Comparison of ENCODE assay signal across 22 cellular contexts in the genomic region with DNA sequence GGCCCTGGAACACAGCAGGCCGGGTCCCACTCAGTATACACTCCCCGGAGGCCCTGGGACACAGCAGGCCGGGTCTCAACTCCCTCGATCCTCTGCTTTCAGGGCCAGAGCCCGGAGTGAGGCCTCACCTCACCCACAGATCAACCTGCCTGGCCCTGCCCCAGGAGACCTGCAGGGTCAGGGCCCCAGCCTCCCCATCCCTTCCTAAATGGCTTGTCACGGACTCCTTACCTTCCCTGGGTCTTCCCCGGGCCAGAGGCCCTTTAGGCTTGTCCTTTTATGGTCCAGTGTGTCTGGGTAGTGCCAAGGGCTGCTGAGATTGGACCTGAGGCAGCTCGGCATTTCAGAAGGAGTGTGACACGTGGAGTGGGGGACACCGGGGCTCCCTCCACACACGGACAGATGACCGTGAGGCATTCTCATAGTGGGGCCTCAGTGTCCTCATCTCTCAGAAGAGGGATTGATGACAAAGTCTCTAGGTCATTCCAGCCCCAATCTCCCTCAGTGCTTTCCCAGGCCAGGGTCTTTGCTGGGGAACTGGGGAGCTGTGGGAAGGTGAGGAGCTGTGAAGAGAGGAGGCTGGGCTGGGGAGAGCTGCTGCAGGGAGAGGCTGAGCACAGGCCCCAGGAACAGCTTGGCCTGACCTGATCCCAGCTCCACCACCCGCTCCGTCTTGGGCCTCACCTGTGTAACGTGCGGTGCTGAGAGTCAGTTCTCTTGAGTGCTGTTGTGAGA. TPM values are rescaled to one million over a fixed set of nuclear protein-coding genes. Genes with fewer than 3 reads are reported as not detected.
A peak's percentile ranks its signal among the peaks of the same experiment; 100 is the strongest.
DNase-seq lines count a peak whose midpoint lies in the region; TF ChIP-seq lines count a peak whose summit lies in the region.
"Had no signal": no experiment of that assay in that cellular context is flagged by ENCODE, and none has a peak within 500 bp of the region (broad histone marks: within the 10 kb centered on the region; RNA-seq: fewer than 3 reads in every experiment).

No MANE protein-coding gene starts in this region.

- DNase-seq in GM10248 (ENCODE audit: extremely low spot score) (peak; percentile 12), Peyer's patch (peak in 2 of 3 donors; percentile 21 to 22), islet precursor cell (peak; percentile 51), progenitor cell of endocrine pancreas (ENCODE audit: low spot score, unreplicated experiment) (no peak), posterior vena cava (ENCODE audit: low spot score) (no peak), T-helper 2 cell (no peak), HAP-1 (ENCODE audit: low spot score in 2 of 2) (no peak)
- DNase-seq in stimulated activated CD4-positive, alpha-beta T cell treated with anti-CD3 and anti-CD28 coated beads, Interleukin-4, amount 100 ng/mL, for 4 hours, result no peak
- DNase-seq: BE2C; Calu3; Kasumi-1; MV-4-11; NCI-H1105; NCI-H146; NCI-H1930; NCI-H2107; NCI-H524 treated with DMSO at 0.1 percent for 48 hours; NCI-H82; NK-92 treated with Interleukin-12 subunit alpha and Interleukin-12 subunit beta, amount 100 ng/mL, for 24 hours; PC-3 had no signal

- CTCF ChIA-PET in GM10248 (lab: Yijun Ruan, JAX), result no interaction called here

- H3K9me3 Mint-ChIP-seq in progenitor cell of endocrine pancreas (ENCODE audit: low read depth), result no peaks in the 10 kb centered on the region

- no peak for TF ChIP-seq POLR2A in Peyer's patch (IDR thresholded peaks at IDR 0.05)

- POLR2A ChIA-PET in GM10248 (lab: Yijun Ruan, JAX), result no interaction called here

- H3K4me3 ChIP-seq in Peyer's patch (no peak overlapping the region), HAP-1 (no peak overlapping the region)
- H3K4me3 ChIP-seq: K562 had no signal

- H3K27me3 Mint-ChIP-seq in progenitor cell of endocrine pancreas, result peaks cover 17% of the 10 kb centered on the region

- intact Hi-C loops in posterior vena cava (cut with DNase I), result no loop called here

- H3K4me3 Mint-ChIP-seq in progenitor cell of endocrine pancreas (ENCODE audit: low read depth), result no peak overlapping the region

- no peaks in the 10 kb centered on the region for H3K4me1 ChIP-seq in Peyer's patch
- no peaks in the 10 kb centered on the region for H3K4me1 ChIP-seq in HAP-1
- H3K4me1 ChIP-seq: BE2C had no signal

- no peaks in the 10 kb centered on the region for H3K36me3 ChIP-seq in Peyer's patch
- H3K36me3 ChIP-seq in HAP-1 (replicated peaks), result no peaks in the 10 kb centered on the region
- H3K36me3 ChIP-seq: BE2C had no signal

- peaks cover 2% of the 10 kb centered on the region for H3K4me1 Mint-ChIP-seq in progenitor cell of endocrine pancreas (ENCODE audit: low read depth)

- H3K27ac Mint-ChIP-seq in progenitor cell of endocrine pancreas, result peak overlapping the region; percentile 56

- H3K27me3 ChIP-seq in Peyer's patch (no peaks in the 10 kb centered on the region), HAP-1 (ENCODE audit: low read depth) (no peaks in the 10 kb centered on the region)

- H3K27ac ChIP-seq in Peyer's patch, result no peak overlapping the region

- no peaks in the 10 kb centered on the region for H3K36me3 Mint-ChIP-seq in progenitor cell of endocrine pancreas (ENCODE audit: insufficient read depth)

- TF ChIP-seq CTCF in GM10248 (IDR thresholded peaks at IDR 0.05; ENCODE audit: control extremely low read depth, extremely low read depth, low read depth, missing control alignments), result no peak
- TF ChIP-seq CTCF in Peyer's patch (IDR thresholded peaks at IDR 0.05), result no peak
- TF ChIP-seq CTCF in progenitor cell of endocrine pancreas (IDR thresholded peaks at IDR 0.05; ENCODE audit: unreplicated experiment), result no peak

- no peaks in the 10 kb centered on the region for H3K9me3 ChIP-seq in Peyer's patch
- no peaks in the 10 kb centered on the region for H3K9me3 ChIP-seq in HAP-1
- H3K9me3 ChIP-seq: BE2C had no signal

- in situ Hi-C loops in HAP-1 (cut with MboI; ENCODE audit: low sequenced_read_pairs), result no loop called here

RNA-seq across cellular contexts. Expression of a gene that starts 18.0 kb away (rescaled TPM):
- 1 to 10 TPM in 1 of 4 donors, under 1 TPM in 2, not detected in 1; 0.18 to 2.5 (median 0.19) TPM for total RNA-seq in Peyer's patch
- total RNA-seq in progenitor cell of endocrine pancreas, result 56.8 and 59.5 TPM in 2 replicates
- total RNA-seq in posterior vena cava, result under 1 TPM in 1 of 2 donors, not detected in 1; 0.05 TPM
- total RNA-seq: Right ventricle myocardium superior had no signal

Comparison
In these comparisons a context has a peak if more than half of its experiments do, and no peak if none do; other contexts are left out.
1. DNase-seq: peak in GM10248 (single experiment), Peyer's patch (2 of 3) and islet precursor cell (single experiment); none in progenitor cell of endocrine pancreas (single experiment), posterior vena cava (single experiment), stimulated activated CD4-positive, alpha-beta T cell treated with anti-CD3 and anti-CD28 coated beads, Interleukin-4, amount 100 ng/mL, for 4 hours (0 of 2), T-helper 2 cell (0 of 5) and HAP-1 (0 of 2).
2. RNA of a gene that starts 18.0 kb away (total RNA-seq): 56.8 to 59.5 TPM in progenitor cell of endocrine pancreas; 0.18 to 2.5 TPM in Peyer's patch and 0.05 TPM in posterior vena cava; every median in the first group is over 10 times any median in the second.